ENCODE assay signal across 8 cellular contexts in the genomic region with DNA sequence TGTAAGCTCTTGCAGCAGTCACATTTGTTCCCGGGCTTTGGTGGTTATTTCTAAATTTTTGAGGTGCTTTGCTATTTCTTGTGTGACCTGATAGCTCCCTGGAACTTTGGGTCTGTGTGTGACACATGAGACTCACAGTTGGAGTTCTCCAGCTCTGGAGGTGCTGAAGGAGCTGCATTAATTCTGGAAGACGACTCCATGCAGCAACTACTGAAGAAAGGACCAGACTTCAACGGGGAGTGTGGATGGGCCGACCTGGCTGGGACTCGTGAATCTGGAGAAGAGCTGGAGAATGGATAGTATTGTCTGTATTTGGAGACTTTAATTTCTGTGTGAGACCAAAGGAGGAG. TPM values are rescaled to one million over a fixed set of nuclear protein-coding genes. Genes with fewer than 3 reads are reported as not detected.
DNase-seq lines count a peak whose midpoint lies in the region; ATAC-seq and TF ChIP-seq lines count a peak whose summit lies in the region.

No MANE protein-coding gene starts in this region.

- TF ChIP-seq CTCF in heart right ventricle (IDR thresholded peaks at IDR 0.05) (no peak), mammary epithelial cell (conservative IDR thresholded peaks at IDR 0.05 in 1 of 2, IDR thresholded peaks at IDR 0.05 in 1 of 2; ENCODE audit: extremely low read depth in 1 of 2, insufficient read depth in 1 of 2, low read depth in 1 of 2, low read length in 2 of 2) (no peak), vagina (IDR thresholded peaks at IDR 0.05) (no peak)

- peak overlapping the region; percentile 87 for H3K4me2 ChIP-seq in mammary epithelial cell (ENCODE audit: insufficient read depth, low read depth, low read length)

- no peak for TF ChIP-seq POLR2A in vagina (IDR thresholded peaks at IDR 0.05)

- H3K27ac ChIP-seq in heart right ventricle (peak overlapping the region in 8 of 10 donors; percentile 87 to 93 (median 91)), mammary epithelial cell (ENCODE audit: insufficient read depth, low read depth, low read length) (peak overlapping the region; percentile 89), mesodermal cell (ENCODE audit: low read depth, low read length, severe bottlenecking) (no peak overlapping the region), vagina (peak overlapping the region; percentile 91)

- H3K9me3 ChIP-seq in heart right ventricle (no peaks in the 10 kb centered on the region), mammary epithelial cell (replicated peaks; ENCODE audit: insufficient read depth, low read length) (no peaks in the 10 kb centered on the region), mesodermal cell (ENCODE audit: control insufficient read depth, low read length) (no peaks in the 10 kb centered on the region), vagina (no peaks in the 10 kb centered on the region)

- H4K20me1 ChIP-seq in mammary epithelial cell (ENCODE audit: insufficient read depth, low read length), result no peaks in the 10 kb centered on the region

- H3K9ac ChIP-seq in mammary epithelial cell (ENCODE audit: insufficient read depth, low read length), result peak overlapping the region; percentile 90

- H3K27me3 ChIP-seq in heart right ventricle, result no peaks in the 10 kb centered on the region
- no peaks in the 10 kb centered on the region for H3K27me3 ChIP-seq in mammary epithelial cell (ENCODE audit: insufficient read depth, low read length)
- no peaks in the 10 kb centered on the region for H3K27me3 ChIP-seq in vagina

- CTCF ChIA-PET in mammary epithelial cell (lab: Charles Lee; ENCODE audit: low non-redundant PET), result interaction anchor here (0.6 kb wide), 1 partner anchor 333 kb away, joined by 3 read pairs; no protein-coding TSS in a partner anchor

- H3K4me1 ChIP-seq in heart right ventricle (peaks cover 14 to 40% (median 34%) of the 10 kb centered on the region in 9 donors), mammary epithelial cell (ENCODE audit: insufficient read depth, low read length) (peaks cover 12% of the 10 kb centered on the region), mesodermal cell (ENCODE audit: control insufficient read depth, insufficient read depth, low read length, poor library complexity, severe bottlenecking) (no peaks in the 10 kb centered on the region), vagina (peaks cover 31% of the 10 kb centered on the region)

- H3K36me3 ChIP-seq in heart right ventricle, result peaks cover 0 to 25% (median 15%) of the 10 kb centered on the region in 9 donors
- H3K36me3 ChIP-seq in mammary epithelial cell (ENCODE audit: insufficient read depth, low read length), result peaks cover 9% of the 10 kb centered on the region
- H3K36me3 ChIP-seq in mesodermal cell (ENCODE audit: control insufficient read depth, insufficient read depth, low read length), result peaks cover 18% of the 10 kb centered on the region
- peaks cover 0 to 22% of the 10 kb centered on the region in 2 donors for H3K36me3 ChIP-seq in vagina

- no peak for ATAC-seq in heart right ventricle
- no peak for ATAC-seq in left ventricle myocardium superior
- no peak for ATAC-seq in esophagus mucosa
- no peak for ATAC-seq in GM21447 (IDR thresholded peaks at IDR 0.05; ENCODE audit: unreplicated experiment)

- intact Hi-C loops in heart right ventricle (cut with DNase I) (loop anchor here in 7 of 10 donors (2.0 to 10.0 kb wide), 6 partner anchors 63 to 141 kb away; partner anchors contain the start of genes MRFAP1L1 (in 6 of the 7), BLOC1S4 (in 1 of the 7), KIAA0232 (in 1 of the 7) and MAN2B2 (in 1 of the 7)), left ventricle myocardium superior (cut with micrococcal nuclease) (no loop called here), mammary epithelial cell (cut with micrococcal nuclease) (loop anchor here (2.0 to 10.0 kb wide), 2 partner anchors 75 to 77 kb away; partner anchors contain the start of gene BLOC1S4), vagina (cut with DNase I) (no loop called here)

- dilution Hi-C loops in mammary epithelial cell (cut with HindIII; ENCODE audit: low sequenced_read_pairs), result no loop called here

- H3K4me3 ChIP-seq in heart right ventricle (peak overlapping the region; percentile 74 to 96 (median 86)), mammary epithelial cell (replicated peaks in 1 of 3; ENCODE audit: insufficient read depth in 1 of 3, low read depth in 2 of 3, low read length in 3 of 3) (peak overlapping the region; percentile 77 to 87 (median 85)), mesodermal cell (ENCODE audit: extremely low read depth, insufficient read depth, low read length, poor library complexity, severe bottlenecking) (peak overlapping the region; percentile 99), vagina (peak overlapping the region; percentile 79 to 81)

- H2AFZ ChIP-seq in mammary epithelial cell (ENCODE audit: low read depth, low read length), result no peak overlapping the region

- peaks cover 31% of the 10 kb centered on the region for H3K79me2 ChIP-seq in mammary epithelial cell (ENCODE audit: insufficient read depth, low read length)

- in situ Hi-C loops in mammary epithelial cell (cut with MboI; ENCODE audit: low sequenced_read_pairs in 2 of 2), result no loop called here

- no peak for DNase-seq in heart right ventricle
- DNase-seq in left ventricle myocardium superior, result no peak
- no peak for DNase-seq in mammary epithelial cell
- no peak for DNase-seq in vagina (ENCODE audit: extremely low spot score in 2 of 2)
- no peak for DNase-seq in HuH-7.5 (ENCODE audit: low spot score)

- WGBS in heart right ventricle, 2 donors, result 44 to 55% methylated on average over 5 of the region's 5 CpGs
- 16% methylated on average over 5 of the region's 5 CpGs for WGBS in mammary epithelial cell (ENCODE audit: low coverage, missing lambda C conversion rate)
- WGBS in mesodermal cell (ENCODE audit: insufficient coverage in 2 of 2), 2 experiments, result 70 to 77% methylated on average over 3 to 5 of the region's 5 CpGs

- BruUV-seq in mammary epithelial cell (replicated peaks; lab: Mats Ljungman, UMichigan), result no TSS peak

RNA-seq across cellular contexts. Expression of gene MRFAP1, which starts 1.5 kb away (rescaled TPM):
- total RNA-seq in heart right ventricle (100 to 1,000 TPM; 222 to 268 (median 248) TPM), left ventricle myocardium superior (226 TPM), mammary epithelial cell (100 to 1,000 TPM in 1 of 2 donors, 10 to 100 TPM in 1; 71.2 to 248 TPM), vagina (166 TPM), esophagus mucosa (157 TPM)
- polyA plus RNA-seq in heart right ventricle (100 to 1,000 TPM; 163 to 445 TPM), mammary epithelial cell (169 TPM)
- 109 TPM for polyA minus RNA-seq in mammary epithelial cell
- polyA plus RNA-seq in mesodermal cell (2013, experiment 1 of 2), result 238 TPM
- 238 TPM for polyA plus RNA-seq in mesodermal cell (2013, experiment 2 of 2)

RNA-seq across cellular contexts. Expression of gene S100P, which starts 51.7 kb away (rescaled TPM):
- total RNA-seq in heart right ventricle (1 to 10 TPM in 5 of 10 donors, under 1 TPM in 1, not detected in 4; 0.41 to 8.2 (median 1.6) TPM), left ventricle myocardium superior (1.1 TPM), mammary epithelial cell (under 1 TPM in 1 of 2 donors, not detected in 1; 0.17 TPM), vagina (18.2 TPM), esophagus mucosa (1,144 TPM)
- polyA plus RNA-seq in heart right ventricle (under 1 TPM; 0.22 to 0.68 TPM), mammary epithelial cell (0.77 TPM)
- not detected for polyA minus RNA-seq in mammary epithelial cell
- not detected for polyA plus RNA-seq in mesodermal cell (2013, experiment 1 of 2)
- polyA plus RNA-seq in mesodermal cell (2013, experiment 2 of 2), result not detected

Comparison
In these comparisons a context has a peak if more than half of its experiments do, and no peak if none do; other contexts are left out.
1. intact Hi-C loops: an anchor here in heart right ventricle (2.0 to 10.0 kb wide) and mammary epithelial cell (2.0 to 10.0 kb wide); none called in left ventricle myocardium superior and vagina.
2. RNA of gene S100P, which starts 51.7 kb away (total RNA-seq): 1,144 TPM in esophagus mucosa (single experiment); 18.2 TPM in vagina (single experiment), 0.41 to 8.2 TPM in heart right ventricle, 1.1 TPM in left ventricle myocardium superior (single experiment) and 0.17 TPM in mammary epithelial cell; every median in the first group is over 10 times any median in the second.
3. Peak in every context shown above with its lines, with median percentiles within 50 percentile points of each other: H3K4me3 ChIP-seq.